ENCODE assay signal across 15 cellular contexts in the genomic region with DNA sequence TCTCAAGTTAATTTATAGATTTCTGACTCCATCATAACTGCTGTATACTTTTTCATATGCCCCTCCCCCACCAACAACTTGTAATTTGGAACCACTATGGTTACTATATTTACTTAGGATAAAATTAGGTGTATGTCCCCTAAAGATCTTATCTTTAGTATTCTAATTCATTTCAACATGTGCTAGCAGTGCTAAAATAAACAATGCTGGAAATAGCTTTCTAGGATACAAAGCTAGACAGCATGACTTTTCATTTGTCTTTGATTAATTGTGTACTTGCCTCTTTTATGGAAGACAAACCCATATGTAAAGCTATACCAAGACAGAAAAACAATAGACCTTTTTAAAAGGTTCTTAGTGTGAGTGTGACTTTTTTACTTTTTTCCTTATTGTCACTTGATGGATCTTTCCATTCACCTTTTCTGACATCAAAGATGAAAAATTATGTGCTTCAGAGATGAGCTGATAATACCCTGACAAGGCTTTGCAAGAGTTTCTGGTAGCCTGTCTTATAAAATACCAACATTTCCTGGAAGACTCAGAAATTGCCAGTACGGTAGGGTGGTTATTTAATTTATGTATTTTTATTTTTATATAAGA. TPM values are rescaled to one million over a fixed set of nuclear protein-coding genes. Genes with fewer than 3 reads are reported as not detected.
"Had no signal": no experiment of that assay in that cellular context is flagged by ENCODE, and none has a peak within 500 bp of the region (broad histone marks: within the 10 kb centered on the region; RNA-seq: fewer than 3 reads in every experiment).

No MANE protein-coding gene starts in this region.

- DNase-seq: activated CD4-positive, alpha-beta T cell treated with anti-CD3 and anti-CD28 coated beads for 48 hours; activated CD8-positive, alpha-beta T cell treated with anti-CD3 and anti-CD28 coated beads, Interleukin-2, amount 10 ng/mL, durations not matched to agents 7 days and 5 days; activated naive CD4-positive, alpha-beta T cell treated with anti-CD3 and anti-CD28 coated beads for 36 hours; caudate nucleus; effector CD8-positive, alpha-beta T cell; kidney; left ventricle myocardium inferior; ovary; retina; uterus had no signal

- H3K36me3 Mint-ChIP-seq: WTC11 had no signal

- H3K9me3 Mint-ChIP-seq: activated naive CD4-positive, alpha-beta T cell treated with anti-CD3 and anti-CD28 coated beads for 36 hours; activated T-helper 1 cell treated with anti-CD3 and anti-CD28 coated beads, Interleukin-12 subunit alpha, Interleukin-12 subunit beta, Interleukin-2, Interleukin-4 antibody, amounts not matched to agents 30 ng/mL and 10 ng/mL and 1 ng/mL, durations not matched to agents 14 hours and 24 hours and 36 hours; WTC11 had no signal

- H3K4me3 Mint-ChIP-seq: activated CD8-positive, alpha-beta T cell treated with anti-CD3 and anti-CD28 coated beads, Interleukin-2, amount 10 ng/mL, durations not matched to agents 7 days and 5 days; activated naive CD4-positive, alpha-beta T cell treated with anti-CD3 and anti-CD28 coated beads for 36 hours; activated T-helper 1 cell treated with anti-CD3 and anti-CD28 coated beads, Interleukin-12 subunit alpha, Interleukin-12 subunit beta, Interleukin-2, Interleukin-4 antibody, amounts not matched to agents 30 ng/mL and 10 ng/mL and 1 ng/mL, durations not matched to agents 14 hours and 24 hours and 36 hours; neural crest cell; WTC11 had no signal

- H3K4me1 ChIP-seq: uterus had no signal

- ATAC-seq: activated CD8-positive, alpha-beta T cell treated with anti-CD3 and anti-CD28 coated beads, Interleukin-2, amount 10 ng/mL, durations not matched to agents 7 days and 5 days; WTC11 had no signal

- H3K27me3 ChIP-seq: ovary, uterus had no signal

- H3K9me3 ChIP-seq: left ventricle myocardium inferior, ovary, uterus had no signal

- H3K27ac Mint-ChIP-seq: activated CD8-positive, alpha-beta T cell treated with anti-CD3 and anti-CD28 coated beads, Interleukin-2, amount 10 ng/mL, durations not matched to agents 7 days and 5 days; activated naive CD4-positive, alpha-beta T cell treated with anti-CD3 and anti-CD28 coated beads for 36 hours; activated T-helper 1 cell treated with anti-CD3 and anti-CD28 coated beads, Interleukin-12 subunit alpha, Interleukin-12 subunit beta, Interleukin-2, Interleukin-4 antibody, amounts not matched to agents 30 ng/mL and 10 ng/mL and 1 ng/mL, durations not matched to agents 14 hours and 24 hours and 36 hours; WTC11 had no signal

- H3K4me3 ChIP-seq: coronary artery, left ventricle myocardium inferior, ovary, smooth muscle cell, uterus had no signal

- H3K27ac ChIP-seq: coronary artery, left ventricle myocardium inferior, ovary, uterus had no signal

- H3K36me3 ChIP-seq: left ventricle myocardium inferior, ovary, uterus had no signal

RNA-seq across cellular contexts. Expression of a gene that starts 31.2 kb away (rescaled TPM):
- total RNA-seq: activated CD8-positive, alpha-beta T cell treated with anti-CD3 and anti-CD28 coated beads, Interleukin-2, amount 10 ng/mL, durations not matched to agents 7 days and 5 days; activated naive CD4-positive, alpha-beta T cell treated with anti-CD3 and anti-CD28 coated beads for 36 hours; activated T-helper 1 cell treated with anti-CD3 and anti-CD28 coated beads, Interleukin-12 subunit alpha, Interleukin-12 subunit beta, Interleukin-2, Interleukin-4 antibody, amounts not matched to agents 30 ng/mL and 10 ng/mL and 1 ng/mL, durations not matched to agents 14 hours and 24 hours and 36 hours; kidney had no signal
